22 cellular contexts compared by ENCODE assay signal in the genomic region with DNA sequence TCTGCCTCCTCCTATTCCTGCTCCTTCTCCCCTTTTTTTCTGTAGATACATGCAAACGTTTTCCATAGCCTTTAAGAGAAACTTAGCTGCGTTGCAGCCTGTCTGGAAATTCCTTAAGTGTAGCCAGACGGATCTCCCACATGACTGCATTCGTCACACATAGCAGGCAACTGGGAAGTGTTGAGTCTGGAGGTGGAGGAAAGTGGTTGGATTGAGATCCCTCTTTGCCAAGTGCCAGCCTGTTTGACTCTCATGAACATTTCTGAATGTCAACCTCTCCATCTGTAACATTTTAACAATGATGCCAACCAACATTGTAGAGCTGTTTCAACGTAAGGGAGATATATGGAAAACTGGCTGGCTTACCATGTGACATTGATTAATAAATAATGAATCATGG. TPM values are rescaled to one million over a fixed set of nuclear protein-coding genes. Genes with fewer than 3 reads are reported as not detected.
DNase-seq lines count a peak whose midpoint lies in the region; ATAC-seq, FAIRE-seq and TF ChIP-seq lines count a peak whose summit lies in the region.
"Had no signal": no experiment of that assay in that cellular context is flagged by ENCODE, and none has a peak within 500 bp of the region (broad histone marks: within the 10 kb centered on the region; RNA-seq: fewer than 3 reads in every experiment).

No MANE protein-coding gene starts in this region.

- ATAC-seq in A549 = no peak
- ATAC-seq in GM23338 = no peak
- no peak for ATAC-seq in GM21423 (IDR thresholded peaks at IDR 0.05; ENCODE audit: unreplicated experiment)
- ATAC-seq: CD8-positive, alpha-beta T cell; HCT116; SK-N-SH treated with all-trans-retinoic acid at 6 μM for 48 hours had no signal

- POLR2A ChIA-PET in A549 (lab: Yijun Ruan, JAX) = no interaction called here

- H3K27me3 Mint-ChIP-seq in Calu3 (ENCODE audit: unreplicated experiment) (no peaks in the 10 kb centered on the region), astrocyte (ENCODE audit: low read depth, unreplicated experiment) (no peaks in the 10 kb centered on the region), GM23338 (ENCODE audit: insufficient read depth, low read depth, poor library complexity) (peaks cover 3% of the 10 kb centered on the region), neural progenitor cell (ENCODE audit: insufficient read depth, low read depth) (peaks cover 4% of the 10 kb centered on the region)

- H2AFZ ChIP-seq in astrocyte (ENCODE audit: low read depth, low read length) (no peak overlapping the region), GM23338 (no peak overlapping the region), neural progenitor cell (replicated peaks) (no peak overlapping the region)

- H3K4me2 ChIP-seq in A549 = peak overlapping the region; percentile 95
- H3K4me2 ChIP-seq in astrocyte (ENCODE audit: low read length) = no peak overlapping the region
- no peak overlapping the region for H3K4me2 ChIP-seq in GM23338
- H3K4me2 ChIP-seq in neural progenitor cell = no peak overlapping the region

- H4K20me1 ChIP-seq in astrocyte (ENCODE audit: insufficient read depth, low read length) = no peaks in the 10 kb centered on the region
- no peaks in the 10 kb centered on the region for H4K20me1 ChIP-seq in GM23338 (replicated peaks; ENCODE audit: insufficient read depth)
- H4K20me1 ChIP-seq in neural progenitor cell (ENCODE audit: low read depth) = no peaks in the 10 kb centered on the region

- no peak for TF ChIP-seq POLR2A in A549 (IDR thresholded peaks at IDR 0.05; ENCODE audit: low read length)

- H3K27ac ChIP-seq in A549 = peak overlapping the region; percentile 90
- no peak overlapping the region for H3K27ac ChIP-seq in astrocyte (ENCODE audit: low read depth, low read length)
- H3K27ac ChIP-seq in GM23338 (ENCODE audit: low read depth) = no peak overlapping the region
- H3K27ac ChIP-seq in neural progenitor cell = no peak overlapping the region

- no peak for TF ChIP-seq CTCF in A549 (IDR thresholded peaks at IDR 0.05)
- TF ChIP-seq CTCF in Calu3 (IDR thresholded peaks at IDR 0.05; ENCODE audit: unreplicated experiment) = no peak
- TF ChIP-seq CTCF in astrocyte (IDR thresholded peaks at IDR 0.05; ENCODE audit: insufficient read depth, low read depth, low read length) = no peak
- no peak for TF ChIP-seq CTCF in GM23338 (conservative IDR thresholded peaks at IDR 0.05; ENCODE audit: low read depth in 2 of 2)
- TF ChIP-seq CTCF in neural progenitor cell (IDR thresholded peaks at IDR 0.05) = no peak

- no peaks in the 10 kb centered on the region for H3K9me2 ChIP-seq in GM23338 (ENCODE audit: insufficient read depth)

- H3K36me3 Mint-ChIP-seq in Calu3 (ENCODE audit: insufficient read depth, unreplicated experiment) (peaks cover 11% of the 10 kb centered on the region), astrocyte (ENCODE audit: low read depth, unreplicated experiment) (no peaks in the 10 kb centered on the region), GM23338 (ENCODE audit: low read depth) (no peaks in the 10 kb centered on the region), neural progenitor cell (no peaks in the 10 kb centered on the region)
- H3K36me3 Mint-ChIP-seq: CD8-positive, alpha-beta T cell had no signal

- no peaks in the 10 kb centered on the region for H3K9me3 Mint-ChIP-seq in Calu3 (ENCODE audit: low read depth, unreplicated experiment)
- H3K9me3 Mint-ChIP-seq in astrocyte (ENCODE audit: unreplicated experiment) = no peaks in the 10 kb centered on the region
- no peaks in the 10 kb centered on the region for H3K9me3 Mint-ChIP-seq in GM23338
- peaks cover 2% of the 10 kb centered on the region for H3K9me3 Mint-ChIP-seq in neural progenitor cell
- H3K9me3 Mint-ChIP-seq: CD8-positive, alpha-beta T cell had no signal

- H3K4me1 ChIP-seq in A549 = peaks cover 61% of the 10 kb centered on the region
- peaks cover 19% of the 10 kb centered on the region for H3K4me1 ChIP-seq in astrocyte (ENCODE audit: insufficient read depth, low read length)
- H3K4me1 ChIP-seq in GM23338 (ENCODE audit: insufficient read depth) = no peaks in the 10 kb centered on the region
- no peaks in the 10 kb centered on the region for H3K4me1 ChIP-seq in neural progenitor cell
- H3K4me1 ChIP-seq: BE2C had no signal

- TF ChIP-seq EP300 in A549 (IDR thresholded peaks at IDR 0.05) = no peak

- TF ChIP-seq RAD21 in A549 (conservative IDR thresholded peaks at IDR 0.05 in 1 of 2, IDR thresholded peaks at IDR 0.05 in 1 of 2) = no peak

- DNase-seq in A549 (ENCODE audit: low read depth in 1 of 2, low spot score in 1 of 2) (no peak), Calu3 (peak; percentile 17), astrocyte (ENCODE audit: low read depth) (peak; percentile 56), left kidney (ENCODE audit: low read depth, low spot score) (peak; percentile 70), GM23338 (ENCODE audit: low spot score) (no peak), NCI-H2081 treated with DMSO at 0.1 percent for 48 hours (lab: John Stamatoyannopoulos, UW) (no peak), neural progenitor cell (ENCODE audit: low spot score) (no peak)
- DNase-seq: BE2C; CD8-positive, alpha-beta T cell; DMS79 treated with DMSO at 0.1 percent for 48 hours; Karpas-422; NCI-H1417; NCI-H2029; NCI-H226; NCI-H526 treated with DMSO at 0.1 percent for 48 hours; Right ventricle myocardium superior had no signal

- H3K9me3 ChIP-seq in A549 = no peaks in the 10 kb centered on the region
- H3K9me3 ChIP-seq in astrocyte (ENCODE audit: insufficient read depth, low read depth, low read length) = no peaks in the 10 kb centered on the region
- H3K9me3 ChIP-seq in neural progenitor cell (ENCODE audit: low read depth) = no peaks in the 10 kb centered on the region
- H3K9me3 ChIP-seq: BE2C had no signal

- no peak for FAIRE-seq in A549 (lab: Jason Lieb, UNC)
- no peak for FAIRE-seq in astrocyte (lab: Jason Lieb, UNC)
- FAIRE-seq: G401.6, GM12892, GM19239 had no signal

- H3K4me3 Mint-ChIP-seq in Calu3 (ENCODE audit: low read depth, unreplicated experiment) (peak overlapping the region; percentile 9), astrocyte (ENCODE audit: unreplicated experiment) (no peak overlapping the region), GM23338 (no peak overlapping the region), neural progenitor cell (no peak overlapping the region)
- H3K4me3 Mint-ChIP-seq: CD8-positive, alpha-beta T cell had no signal

- 62% methylated on average over 5 of the region's 5 CpGs for WGBS in A549 (ENCODE audit: missing lambda C conversion rate)

- H3K27me3 ChIP-seq in astrocyte (ENCODE audit: insufficient read depth, low read length) = no peaks in the 10 kb centered on the region
- no peaks in the 10 kb centered on the region for H3K27me3 ChIP-seq in GM23338 (ENCODE audit: insufficient read depth)
- no peaks in the 10 kb centered on the region for H3K27me3 ChIP-seq in neural progenitor cell
- H3K27me3 ChIP-seq: BE2C had no signal

- no TSS peak for BruUV-seq in Calu3 (replicated peaks; lab: Mats Ljungman, UMichigan)

- H3K4me1 Mint-ChIP-seq in Calu3 (ENCODE audit: low read depth, unreplicated experiment) = peaks cover 45% of the 10 kb centered on the region
- peaks cover 21% of the 10 kb centered on the region for H3K4me1 Mint-ChIP-seq in astrocyte (ENCODE audit: low read depth, unreplicated experiment)
- H3K4me1 Mint-ChIP-seq in GM23338 = no peaks in the 10 kb centered on the region
- peaks cover 6% of the 10 kb centered on the region for H3K4me1 Mint-ChIP-seq in neural progenitor cell

- no peak overlapping the region for H3K9ac ChIP-seq in astrocyte (ENCODE audit: low read length)
- no peak overlapping the region for H3K9ac ChIP-seq in neural progenitor cell

- CTCF ChIA-PET in A549 (lab: Yijun Ruan, JAX) (no interaction called here), Calu3 (lab: Charles Lee) (no interaction called here)

- H3K27ac Mint-ChIP-seq in Calu3 (ENCODE audit: unreplicated experiment) = peak overlapping the region; percentile 73
- no peak overlapping the region for H3K27ac Mint-ChIP-seq in astrocyte (ENCODE audit: unreplicated experiment)
- H3K27ac Mint-ChIP-seq in GM23338 = no peak overlapping the region
- no peak overlapping the region for H3K27ac Mint-ChIP-seq in neural progenitor cell
- H3K27ac Mint-ChIP-seq: CD8-positive, alpha-beta T cell had no signal

- H3K36me3 ChIP-seq in astrocyte (ENCODE audit: insufficient read depth, low read length) = no peaks in the 10 kb centered on the region
- H3K36me3 ChIP-seq in GM23338 (ENCODE audit: insufficient read depth) = no peaks in the 10 kb centered on the region
- H3K36me3 ChIP-seq in neural progenitor cell = no peaks in the 10 kb centered on the region
- H3K36me3 ChIP-seq: BE2C had no signal

- intact Hi-C loops in Calu3 (cut with micrococcal nuclease; ENCODE audit: unreplicated experiment) = loop anchor here (5.0 to 10.0 kb wide), 3 partner anchors 321 to 619 kb away; partner anchors contain the start of gene TBL1X

- H3F3A ChIP-seq in GM23338 (replicated peaks; ENCODE audit: low read depth) = no peaks in the 10 kb centered on the region
- H3F3A ChIP-seq in neural progenitor cell (ENCODE audit: low read depth) = no peaks in the 10 kb centered on the region

- H3K79me2 ChIP-seq in astrocyte (ENCODE audit: insufficient read depth, low read length) (no peaks in the 10 kb centered on the region), GM23338 (replicated peaks; ENCODE audit: insufficient read depth) (no peaks in the 10 kb centered on the region), neural progenitor cell (ENCODE audit: low read depth) (no peaks in the 10 kb centered on the region)

- no peak overlapping the region for H3K4me3 ChIP-seq in A549
- H3K4me3 ChIP-seq in astrocyte (ENCODE audit: insufficient read depth, low read depth, low read length) = no peak overlapping the region
- H3K4me3 ChIP-seq in GM23338 = no peak overlapping the region
- no peak overlapping the region for H3K4me3 ChIP-seq in neural progenitor cell

TF ChIP-seq in A549, 52 proteins besides CTCF, POLR2A, EP300 and RAD21 (continues in another document):
- no peak for TF ChIP-seq CBX2 (IDR thresholded peaks at IDR 0.05; ENCODE audit: borderline replicate concordance, low read depth)
- TF ChIP-seq SMC3 (IDR thresholded peaks at IDR 0.05) = no peak

RNA-seq across cellular contexts. Expression of gene FAM9A, which starts 45.1 kb away (rescaled TPM):
- not detected in 2 replicates for polyA plus RNA-seq in A549 (2011; rRNA removed)
- polyA plus RNA-seq in A549 (2012; cell fraction: cytosol; rRNA removed) = not detected in 2 replicates
- polyA plus RNA-seq in A549 (2012; cell fraction: nucleus; rRNA removed) = not detected in 2 replicates
- polyA plus RNA-seq in A549 (2017; fragmentation: RNase III; extraction: RNeasy Plus Mini Kit Qiagen cat#74134 plus additional on column Dnase treatment) = not detected in 3 replicates
- polyA minus RNA-seq in A549 (2011; rRNA and poly(A)+ RNA removed) = not detected in 2 replicates
- not detected in 2 replicates for total RNA-seq in Calu3 (2022)
- not detected in 2 replicates for total RNA-seq in astrocyte
- not detected in 2 replicates for total RNA-seq in GM23338 (2014; rRNA removed; shearing (Covaris generic))
- polyA plus RNA-seq in GM23338 (2016; fragmentation: Nextera tagmentation; extraction: Ambion mirVana) = not detected in 2 replicates
- not detected in 2 replicates for total RNA-seq in neural progenitor cell (ENCODE audit: low replicate concordance)
- total RNA-seq: CD8-positive, alpha-beta T cell; Right ventricle myocardium superior had no signal

Comparison
In these comparisons a context has a peak if more than half of its experiments do, and no peak if none do; other contexts are left out.
1. DNase-seq: peak in Calu3 (single experiment), astrocyte (single experiment) and left kidney (single experiment); none in A549 (0 of 2), GM23338 (single experiment), NCI-H2081 treated with DMSO at 0.1 percent for 48 hours (single experiment) and neural progenitor cell (single experiment).
2. H3K27ac ChIP-seq: peak in A549 (2 of 2); none in astrocyte (single experiment), GM23338 (single experiment) and neural progenitor cell (single experiment).